In the genomic region with DNA sequence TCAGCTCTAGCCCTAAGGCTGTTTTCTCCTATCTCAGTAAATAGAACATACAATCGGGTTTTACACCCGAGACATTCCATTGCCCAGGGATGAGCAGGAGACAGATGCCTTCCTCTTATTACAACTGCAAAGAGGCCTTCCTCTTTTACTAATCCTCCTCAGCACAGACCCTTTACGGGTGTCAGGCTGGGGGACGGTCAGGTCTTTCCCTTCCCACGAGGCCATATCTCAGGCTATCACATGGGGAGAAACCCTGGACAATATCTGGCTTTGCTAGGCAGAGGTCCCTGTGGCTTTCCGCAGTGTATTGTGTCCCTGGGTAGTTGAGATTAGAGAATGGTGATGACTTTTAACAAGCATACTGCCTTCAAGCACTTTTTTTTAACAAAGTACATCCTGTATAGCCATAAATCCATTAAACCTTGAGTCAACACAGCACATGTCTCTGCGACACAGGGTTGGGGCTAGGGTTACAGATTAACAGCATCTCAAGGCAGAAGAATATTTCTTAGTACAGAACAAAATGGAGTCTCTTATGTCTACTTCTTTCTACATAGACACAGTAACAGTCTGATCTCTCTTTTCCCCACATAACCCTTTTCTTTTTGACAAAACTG, we compare ENCODE assay signal across 13 cellular contexts. TPM values are rescaled to one million over a fixed set of nuclear protein-coding genes. Genes with fewer than 3 reads are reported as not detected.
"Had no signal": no experiment of that assay in that cellular context is flagged by ENCODE, and none has a peak within 500 bp of the region (broad histone marks: within the 10 kb centered on the region; RNA-seq: fewer than 3 reads in every experiment).

No MANE protein-coding gene starts in this region.

RNA-seq across cellular contexts. Expression of a gene that starts 31.7 kb away (rescaled TPM):
- total RNA-seq: myocyte had no signal

RNA-seq across cellular contexts. Expression of a gene that starts 49.9 kb away (rescaled TPM):
- total RNA-seq: gastrocnemius medialis; glomerular endothelial cell; kidney; lower leg skin; lung microvascular endothelial cell; myocyte; naive thymus-derived CD8-positive, alpha-beta T cell; occipital lobe; pulmonary artery endothelial cell; thoracic aorta; tibial nerve; uterus had no signal
- polyA plus RNA-seq: naive thymus-derived CD8-positive, alpha-beta T cell; ovary had no signal
